ENCODE assay signal across 8 cellular contexts in genomic region chr12:122182887-122183587, GRCh38. TPM values are rescaled to one million over a fixed set of nuclear protein-coding genes. Genes with fewer than 3 reads are reported as not detected.
DNase-seq lines count a peak whose midpoint lies in the region; FAIRE-seq and TF ChIP-seq lines count a peak whose summit lies in the region.

A gene with protein sequence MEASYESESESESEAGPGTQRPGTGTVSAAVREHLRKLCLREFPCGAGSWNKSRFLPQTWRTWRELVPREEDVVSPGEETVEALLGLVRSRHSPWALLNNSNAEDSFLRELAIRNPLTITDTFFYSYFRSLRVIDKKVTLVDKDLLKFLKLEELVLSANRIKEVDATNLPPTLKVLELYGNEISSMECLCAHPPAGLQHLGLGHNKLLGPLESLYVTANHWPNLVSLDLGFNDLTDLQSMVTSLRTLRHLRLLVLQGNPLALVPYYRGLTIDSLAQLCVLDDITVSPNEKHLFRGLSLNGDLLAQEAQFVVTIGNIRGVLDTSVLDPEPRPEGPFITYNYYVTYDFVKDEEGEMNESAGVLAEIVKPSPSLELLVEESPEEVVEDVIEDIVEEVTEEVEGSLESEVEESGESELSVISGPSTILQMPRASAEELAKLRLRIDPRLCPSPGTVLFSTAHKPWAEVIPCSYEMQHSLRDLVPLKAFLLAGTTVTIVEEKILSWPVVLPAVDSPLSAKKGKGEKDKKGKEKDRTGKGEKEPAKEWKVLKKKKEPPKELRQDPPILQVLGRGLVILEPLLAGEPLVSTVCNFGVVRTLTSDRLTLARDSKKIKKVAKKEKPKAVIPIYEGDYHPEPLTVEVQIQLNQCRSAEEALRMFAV (plus strand): TSS chr12:122183123. CDS start chr12:122183145, 22 bp downstream.

- no peak for TF ChIP-seq POLR2A in uterus (IDR thresholded peaks at IDR 0.05)
- TF ChIP-seq POLR2A in GM12892 (IDR thresholded peaks at IDR 0.05; ENCODE audit: low read depth, low read length) = no peak

- H3K4me3 ChIP-seq in HUES48 (ENCODE audit: low read depth, low read length) (peak within 1 kb of the TSS; percentile 57), WERI-Rb-1 (ENCODE audit: low read depth, low read length) (peak within 1 kb of the TSS; percentile 43), endodermal cell (ENCODE audit: low read length) (peak within 1 kb of the TSS; percentile 69), uterus (peak within 1 kb of the TSS; percentile 8 to 34)

- H3K27me3 Mint-ChIP-seq in endodermal cell (ENCODE audit: insufficient read depth) = peaks cover 28% of the 10 kb centered on the region

- H3K4me3 Mint-ChIP-seq in endodermal cell = peak within 1 kb of the TSS; percentile 58

- TF ChIP-seq CTCF in WERI-Rb-1 (IDR thresholded peaks at IDR 0.05; ENCODE audit: low read depth, low read length) = no peak
- TF ChIP-seq CTCF in endodermal cell (conservative IDR thresholded peaks at IDR 0.05) = no peak
- TF ChIP-seq CTCF in uterus (IDR thresholded peaks at IDR 0.05) = no peak
- TF ChIP-seq CTCF in RWPE1 (conservative IDR thresholded peaks at IDR 0.05; ENCODE audit: low read depth) = no peak

- no peak within 1 kb of the TSS for H3K9ac ChIP-seq in HUES48 (ENCODE audit: low read depth, low read length)
- no peak within 1 kb of the TSS for H3K9ac ChIP-seq in endodermal cell (ENCODE audit: extremely low read depth, low read length, poor library complexity, severe bottlenecking)

- H3K36me3 ChIP-seq in HUES48 (ENCODE audit: control insufficient read depth, insufficient read depth, low read length) (no peaks in the 10 kb centered on the region), WERI-Rb-1 (no peaks in the 10 kb centered on the region), endodermal cell (ENCODE audit: control insufficient read depth, insufficient read depth, low read length) (no peaks in the 10 kb centered on the region), uterus (no peaks in the 10 kb centered on the region)

- WGBS in endodermal cell (ENCODE audit: insufficient coverage in 1 of 2, insufficient read length in 1 of 2), 2 experiments = 11 to 22% methylated on average over 14 to 63 of the region's 63 CpGs

- H3K4me1 Mint-ChIP-seq in endodermal cell = no peaks in the 10 kb centered on the region

- H3K9me3 ChIP-seq in HUES48 (ENCODE audit: control insufficient read depth, insufficient read depth, low read length) (no peaks in the 10 kb centered on the region), WERI-Rb-1 (ENCODE audit: severe bottlenecking) (no peaks in the 10 kb centered on the region), endodermal cell (ENCODE audit: control insufficient read depth, low read length) (no peaks in the 10 kb centered on the region), uterus (no peaks in the 10 kb centered on the region)

- H3K36me3 Mint-ChIP-seq in endodermal cell (ENCODE audit: low read depth) = no peaks in the 10 kb centered on the region

- peaks cover 10% of the 10 kb centered on the region for H3K27me3 ChIP-seq in HUES48 (ENCODE audit: control insufficient read depth, insufficient read depth, low read length)
- no peaks in the 10 kb centered on the region for H3K27me3 ChIP-seq in WERI-Rb-1 (ENCODE audit: insufficient read depth, low read depth, severe bottlenecking)
- peaks cover 12% of the 10 kb centered on the region for H3K27me3 ChIP-seq in endodermal cell (ENCODE audit: control insufficient read depth, insufficient read depth, low read length, poor library complexity, severe bottlenecking)
- H3K27me3 ChIP-seq in uterus = no peaks in the 10 kb centered on the region

- H3K27ac ChIP-seq in HUES48 (ENCODE audit: low read depth, low read length) = no peak within 1 kb of the TSS
- H3K27ac ChIP-seq in WERI-Rb-1 = no peak within 1 kb of the TSS
- no peak within 1 kb of the TSS for H3K27ac ChIP-seq in endodermal cell (ENCODE audit: low read depth, low read length)
- H3K27ac ChIP-seq in uterus = no peak within 1 kb of the TSS
- no peak within 1 kb of the TSS for H3K27ac ChIP-seq in RWPE1

- H3K27ac Mint-ChIP-seq in endodermal cell = no peak within 1 kb of the TSS

- no peak for FAIRE-seq in GM12892 (lab: Jason Lieb, UNC)

- H3K9me3 Mint-ChIP-seq in endodermal cell = no peaks in the 10 kb centered on the region

- DNase-seq in AG08395 (ENCODE audit: low spot score) (peak; percentile 51), WERI-Rb-1 (peak; percentile 48), endodermal cell (peak; percentile 91), mucosa of gallbladder (ENCODE audit: low spot score) (peak; percentile 22), uterus (no peak), RWPE1 (ENCODE audit: low spot score) (no peak), GM12892 (ENCODE audit: insufficient read length) (no peak)

- H3K4me1 ChIP-seq in HUES48 (ENCODE audit: control insufficient read depth, insufficient read depth, low read length) = no peaks in the 10 kb centered on the region
- no peaks in the 10 kb centered on the region for H3K4me1 ChIP-seq in endodermal cell (ENCODE audit: control insufficient read depth, insufficient read depth, low read length)
- H3K4me1 ChIP-seq in uterus = no peaks in the 10 kb centered on the region

- POLR2A ChIA-PET in RWPE1 (lab: Yijun Ruan, JAX; ENCODE audit: low non-redundant PET) = no interaction called here

- CTCF ChIA-PET in RWPE1 (lab: Yijun Ruan, JAX) = interaction anchor here (1.3 kb wide), 2 partner anchors 8 to 10 kb away, joined by 4 to 6 read pairs; no protein-coding TSS in a partner anchor

- intact Hi-C loops in uterus (cut with DNase I; ENCODE audit: low total_unique reads) = no loop called here

RNA-seq across cellular contexts. Expression of the gene that starts here (rescaled TPM):
- 1 to 10 TPM; 1.5 to 2.4 TPM for total RNA-seq in endodermal cell
- 1.2 TPM for polyA plus RNA-seq in endodermal cell (2013, experiment 1 of 2)
- polyA plus RNA-seq in endodermal cell (2013, experiment 2 of 2) = 0.79 TPM
- 3.5 TPM for total RNA-seq in mucosa of gallbladder
- 1 to 10 TPM in 2 of 4 donors, not detected in 2; 2.4 to 3.3 TPM for total RNA-seq in uterus
- polyA plus RNA-seq in GM12892 (2012; ENCODE audit: missing spikeins) = not detected

Comparison
In these comparisons a context has a peak if more than half of its experiments do, and no peak if none do; other contexts are left out.
1. DNase-seq: peak in AG08395 (single experiment), WERI-Rb-1 (single experiment), endodermal cell (single experiment) and mucosa of gallbladder (single experiment); none in uterus (0 of 2), RWPE1 (single experiment) and GM12892 (single experiment).
2. Peak in every context shown above with its lines, with median percentiles within 50 percentile points of each other: H3K4me3 ChIP-seq.